20 cellular contexts compared by ENCODE assay signal in the genomic region with DNA sequence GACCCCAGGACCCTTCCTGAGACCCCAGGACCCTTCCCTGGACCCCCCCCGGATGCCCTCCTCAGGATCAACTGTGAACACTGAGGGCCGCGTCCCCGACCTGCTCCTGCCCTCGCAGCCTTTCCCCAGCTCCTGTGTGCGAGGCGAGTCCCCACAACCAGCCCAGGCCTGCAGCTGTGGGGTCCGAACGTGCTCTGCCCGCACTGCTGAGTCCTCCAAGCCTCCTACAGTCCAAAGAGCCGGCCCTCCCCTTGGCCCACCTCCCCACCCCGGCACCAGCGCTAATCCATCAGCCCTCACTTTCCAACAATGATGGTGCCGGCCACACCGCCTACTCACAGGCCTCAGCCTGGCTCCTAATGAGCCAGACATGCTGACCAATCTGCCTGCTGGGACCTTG.
"Had no signal": no experiment of that assay in that cellular context is flagged by ENCODE, and none has a peak within 500 bp of the region (broad histone marks: within the 10 kb centered on the region; RNA-seq: fewer than 3 reads in every experiment).

No MANE protein-coding gene starts in this region.

- H3K9me3 ChIP-seq: upper lobe of right lung had no signal

- ATAC-seq: left ventricle myocardium superior; naive thymus-derived CD8-positive, alpha-beta T cell; stimulated activated naive CD8-positive, alpha-beta T cell treated with anti-CD3 and anti-CD28 coated beads, Interleukin-15, Interleukin-2, amounts not matched to agents 100 U/mL and 50 U/mL, for 24 hours; upper lobe of right lung had no signal

- H3K4me3 Mint-ChIP-seq: activated CD4-positive, alpha-beta T cell treated with anti-CD3 and anti-CD28 coated beads, Interleukin-2, amount 10 ng/mL, durations not matched to agents 7 days and 5 days; activated naive CD4-positive, alpha-beta T cell treated with anti-CD3 and anti-CD28 coated beads, Interleukin-2, amount 10 ng/mL, durations not matched to agents 7 days and 5 days; brain; naive thymus-derived CD8-positive, alpha-beta T cell had no signal

- H3K27ac Mint-ChIP-seq: activated CD4-positive, alpha-beta T cell treated with anti-CD3 and anti-CD28 coated beads, Interleukin-2, amount 10 ng/mL, durations not matched to agents 7 days and 5 days; activated naive CD4-positive, alpha-beta T cell treated with anti-CD3 and anti-CD28 coated beads, Interleukin-2, amount 10 ng/mL, durations not matched to agents 7 days and 5 days had no signal

- H3K27me3 ChIP-seq: upper lobe of right lung had no signal

- H3K4me3 ChIP-seq: skin epidermis, upper lobe of right lung had no signal

- H3K27ac ChIP-seq: epithelial cell of prostate, skin epidermis, upper lobe of right lung had no signal

- H3K9me3 Mint-ChIP-seq: activated CD4-positive, alpha-beta T cell treated with anti-CD3 and anti-CD28 coated beads, Interleukin-2, amount 10 ng/mL, durations not matched to agents 7 days and 5 days; activated naive CD4-positive, alpha-beta T cell treated with anti-CD3 and anti-CD28 coated beads, Interleukin-2, amount 10 ng/mL, durations not matched to agents 7 days and 5 days; brain; naive thymus-derived CD8-positive, alpha-beta T cell had no signal

- H3K4me1 ChIP-seq: upper lobe of right lung had no signal

- H3K4me1 Mint-ChIP-seq: activated CD4-positive, alpha-beta T cell treated with anti-CD3 and anti-CD28 coated beads, Interleukin-2, amount 10 ng/mL, durations not matched to agents 7 days and 5 days; activated naive CD4-positive, alpha-beta T cell treated with anti-CD3 and anti-CD28 coated beads, Interleukin-2, amount 10 ng/mL, durations not matched to agents 7 days and 5 days; brain had no signal

- DNase-seq: activated CD4-positive, alpha-beta T cell treated with anti-CD3 and anti-CD28 coated beads, Interleukin-2, amount 10 ng/mL, durations not matched to agents 7 days and 5 days; activated naive CD4-positive, alpha-beta T cell treated with anti-CD3 and anti-CD28 coated beads, Interleukin-2, amount 10 ng/mL, durations not matched to agents 7 days and 5 days; amniotic stem cell; central memory CD4-positive, alpha-beta T cell; cortex of kidney; effector CD8-positive, alpha-beta T cell; foreskin melanocyte; head of caudate nucleus; kidney glomerular epithelial cell; left ventricle myocardium superior; mesenchymal stem cell; naive thymus-derived CD8-positive, alpha-beta T cell; occipital lobe; stimulated activated CD4-positive, alpha-beta T cell treated with anti-CD3 and anti-CD28 coated beads, Interleukin-15, amount 100 ng/mL, for 24 hours; stimulated activated CD4-positive, alpha-beta T cell treated with anti-CD3 and anti-CD28 coated beads, Interleukin-4, amount 100 ng/mL, for 1 hour; stimulated activated naive CD8-positive, alpha-beta T cell treated with anti-CD3 and anti-CD28 coated beads, Interleukin-15, Interleukin-2, amounts not matched to agents 100 U/mL and 50 U/mL, for 24 hours; upper lobe of right lung had no signal

- H3K27me3 Mint-ChIP-seq: activated CD4-positive, alpha-beta T cell treated with anti-CD3 and anti-CD28 coated beads, Interleukin-2, amount 10 ng/mL, durations not matched to agents 7 days and 5 days; activated naive CD4-positive, alpha-beta T cell treated with anti-CD3 and anti-CD28 coated beads, Interleukin-2, amount 10 ng/mL, durations not matched to agents 7 days and 5 days; naive thymus-derived CD8-positive, alpha-beta T cell had no signal
